Comparison of ENCODE assay signal across 6 cellular contexts in genomic region chrX:71782225-71782949, GRCh38. TPM values are rescaled to one million over a fixed set of nuclear protein-coding genes. Genes with fewer than 3 reads are reported as not detected.
"Had no signal": no experiment of that assay in that cellular context is flagged by ENCODE, and none has a peak within 500 bp of the region (broad histone marks: within the 10 kb centered on the region; RNA-seq: fewer than 3 reads in every experiment).

No MANE protein-coding gene starts in this region.

RNA-seq across cellular contexts. Expression of gene CXorf49B, which starts 19.2 kb away (rescaled TPM):
- total RNA-seq: activated CD4-positive, alpha-beta memory T cell treated with anti-CD3 and anti-CD28 coated beads, Interleukin-2, amount 10 ng/mL, durations not matched to agents 7 days and 5 days; activated CD8-positive, alpha-beta memory T cell treated with anti-CD3 and anti-CD28 coated beads, Interleukin-2, amount 10 ng/mL, durations not matched to agents 7 days and 5 days; aorta; MCF 10A; SJCRH30; WTC11 had no signal
